14 cellular contexts compared by ENCODE assay signal in genomic region chr21:36701912-36702621, GRCh38. TPM values are rescaled to one million over a fixed set of nuclear protein-coding genes. Genes with fewer than 3 reads are reported as not detected.
DNase-seq lines count a peak whose midpoint lies in the region; ATAC-seq and TF ChIP-seq lines count a peak whose summit lies in the region.
"Had no signal": no experiment of that assay in that cellular context is flagged by ENCODE, and none has a peak within 500 bp of the region (broad histone marks: within the 10 kb centered on the region; RNA-seq: fewer than 3 reads in every experiment).

No MANE protein-coding gene starts in this region.

- H4K12ac ChIP-seq in trophoblast cell (ENCODE audit: low read depth, low read length): no peak overlapping the region

- H3K9ac ChIP-seq in endodermal cell (ENCODE audit: extremely low read depth, low read length, poor library complexity, severe bottlenecking): no peak overlapping the region
- H3K9ac ChIP-seq in trophoblast cell (ENCODE audit: low read length): no peak overlapping the region
- H3K9ac ChIP-seq: SK-N-SH had no signal

- no peak overlapping the region for H4K8ac ChIP-seq in trophoblast cell (ENCODE audit: low read depth, low read length)

- no peak overlapping the region for H3K27ac ChIP-seq in endodermal cell (ENCODE audit: low read depth, low read length)
- H3K27ac ChIP-seq in trophoblast cell (ENCODE audit: low read depth, low read length): no peak overlapping the region
- H3K27ac ChIP-seq in suprapubic skin: no peak overlapping the region
- H3K27ac ChIP-seq: hepatocyte, HL-60 had no signal

- TF ChIP-seq EP300 in suprapubic skin (IDR thresholded peaks at IDR 0.05): no peak

- TF ChIP-seq POLR2A in suprapubic skin (IDR thresholded peaks at IDR 0.05): no peak

- H3K27me3 ChIP-seq in endodermal cell (ENCODE audit: control insufficient read depth, insufficient read depth, low read length, poor library complexity, severe bottlenecking): peaks cover 98% of the 10 kb centered on the region
- peaks cover 98% of the 10 kb centered on the region for H3K27me3 ChIP-seq in trophoblast cell (ENCODE audit: insufficient read depth, low read length)
- peaks cover 100% of the 10 kb centered on the region for H3K27me3 ChIP-seq in suprapubic skin

- no peak overlapping the region for H3K4me2 ChIP-seq in trophoblast cell (ENCODE audit: low read length)

- H3K27ac Mint-ChIP-seq in IgD-negative memory B cell (peak overlapping the region in 2 of 3 donors; percentile 39 to 47), endodermal cell (no peak overlapping the region)

- no peak overlapping the region for H4K91ac ChIP-seq in trophoblast cell (ENCODE audit: low read depth, low read length)

- no peak overlapping the region for H3K4ac ChIP-seq in trophoblast cell (ENCODE audit: low read depth, low read length)

- H3K4me3 Mint-ChIP-seq in IgD-negative memory B cell: peak overlapping the region in 1 of 4 donors; percentile 73
- H3K4me3 Mint-ChIP-seq in endodermal cell: peak overlapping the region; percentile 13

- H3K4me3 ChIP-seq in endodermal cell (ENCODE audit: low read length): no peak overlapping the region
- no peak overlapping the region for H3K4me3 ChIP-seq in trophoblast cell (ENCODE audit: low read depth, low read length)
- H3K4me3 ChIP-seq in suprapubic skin: no peak overlapping the region
- H3K4me3 ChIP-seq: hepatocyte had no signal

- H3K36me3 ChIP-seq in endodermal cell (ENCODE audit: control insufficient read depth, insufficient read depth, low read length): no peaks in the 10 kb centered on the region
- no peaks in the 10 kb centered on the region for H3K36me3 ChIP-seq in trophoblast cell (ENCODE audit: control insufficient read depth in 1 of 2, insufficient read depth in 2 of 2, low read length in 2 of 2)
- no peaks in the 10 kb centered on the region for H3K36me3 ChIP-seq in suprapubic skin

- no peak overlapping the region for H2AFZ ChIP-seq in trophoblast cell (ENCODE audit: insufficient read depth, low read length, poor library complexity)
- H2AFZ ChIP-seq: hepatocyte had no signal

- H3K79me1 ChIP-seq in trophoblast cell (ENCODE audit: low read length): no peaks in the 10 kb centered on the region

- H3K4me1 Mint-ChIP-seq in IgD-negative memory B cell: peaks cover 0 to 19% (median 9%) of the 10 kb centered on the region in 3 donors
- peaks cover 28% of the 10 kb centered on the region for H3K4me1 Mint-ChIP-seq in endodermal cell

- no peak overlapping the region for H2AK5ac ChIP-seq in trophoblast cell (ENCODE audit: low read length)

- H3K79me2 ChIP-seq in trophoblast cell (ENCODE audit: control insufficient read depth, insufficient read depth, low read length, poor library complexity): no peaks in the 10 kb centered on the region
- H3K79me2 ChIP-seq: hepatocyte had no signal

- H3K4me1 ChIP-seq in endodermal cell (ENCODE audit: control insufficient read depth, insufficient read depth, low read length): peaks cover 5% of the 10 kb centered on the region
- H3K4me1 ChIP-seq in trophoblast cell (ENCODE audit: control insufficient read depth in 1 of 2, insufficient read depth in 2 of 2, low read length in 2 of 2): peaks cover 12 to 21% of the 10 kb centered on the region in 2 experiments
- peaks cover 71% of the 10 kb centered on the region for H3K4me1 ChIP-seq in suprapubic skin

- no peak for ATAC-seq in HG02610 (IDR thresholded peaks at IDR 0.05; ENCODE audit: unreplicated experiment)

- DNase-seq in ELR (ENCODE audit: low read depth) (peak; percentile 73), endodermal cell (peak; percentile 67), trophoblast cell (peak; percentile 36 to 63), inferior parietal cortex (ENCODE audit: extremely low spot score) (no peak), suprapubic skin (ENCODE audit: low spot score in 2 of 2) (no peak)
- DNase-seq: activated CD4-positive, alpha-beta T cell treated with anti-CD3 and anti-CD28 coated beads, Interleukin-2, amount 50 U/mL, for 4 hours; effector CD4-positive, alpha-beta T cell; NCI-H748 treated with DMSO at 0.1 percent for 48 hours; small intestine had no signal

- 5 to 10% methylated on average over 8 to 19 of the region's 19 CpGs for WGBS in endodermal cell (ENCODE audit: insufficient coverage in 1 of 2, insufficient read length in 1 of 2), 2 experiments
- WGBS in trophoblast cell (ENCODE audit: extremely low coverage, insufficient coverage, insufficient read length): no CpG with 5 or more reads among the region's 19 CpGs
- WGBS in suprapubic skin: 24% methylated on average over 15 of the region's 19 CpGs

- H3K27me3 Mint-ChIP-seq in IgD-negative memory B cell (peaks cover 64% of the 10 kb centered on the region), endodermal cell (ENCODE audit: insufficient read depth) (peaks cover 98% of the 10 kb centered on the region)

- H3K9me3 ChIP-seq in endodermal cell (ENCODE audit: control insufficient read depth, low read length) (no peaks in the 10 kb centered on the region), trophoblast cell (ENCODE audit: insufficient read depth, low read depth, low read length) (peaks cover 10% of the 10 kb centered on the region), suprapubic skin (no peaks in the 10 kb centered on the region)
- H3K9me3 ChIP-seq: SK-N-SH had no signal

- H3K23ac ChIP-seq in trophoblast cell (ENCODE audit: low read length): no peak overlapping the region

- no peak overlapping the region for H2BK12ac ChIP-seq in trophoblast cell (ENCODE audit: low read length)

- H3K9me3 Mint-ChIP-seq in IgD-negative memory B cell (peaks cover 0 to 2% (median 0%) of the 10 kb centered on the region in 3 donors), endodermal cell (no peaks in the 10 kb centered on the region)

- H3K36me3 Mint-ChIP-seq in IgD-negative memory B cell (peaks cover 3% of the 10 kb centered on the region), endodermal cell (ENCODE audit: low read depth) (no peaks in the 10 kb centered on the region)

- no peak overlapping the region for H3K18ac ChIP-seq in trophoblast cell (ENCODE audit: low read length)

- TF ChIP-seq CTCF in endodermal cell (conservative IDR thresholded peaks at IDR 0.05): no peak
- TF ChIP-seq CTCF in suprapubic skin (IDR thresholded peaks at IDR 0.05): no peak

- no peak overlapping the region for H3K14ac ChIP-seq in trophoblast cell (ENCODE audit: low read length)

- no peak overlapping the region for H2BK120ac ChIP-seq in trophoblast cell (ENCODE audit: insufficient read depth, low read length, poor library complexity)

- H2BK5ac ChIP-seq in trophoblast cell (ENCODE audit: low read depth, low read length, poor library complexity): no peak overlapping the region

RNA-seq across cellular contexts. Expression of gene SIM2, which starts 3.2 kb away (rescaled TPM):
- not detected for polyA plus RNA-seq in IgD-negative memory B cell
- total RNA-seq in endodermal cell: not detected
- not detected for polyA plus RNA-seq in endodermal cell (2013, experiment 1 of 2)
- 0.04 TPM for polyA plus RNA-seq in endodermal cell (2013, experiment 2 of 2)
- 0.68 and 0.78 TPM in 2 replicates for polyA plus RNA-seq in trophoblast cell (2013)
- total RNA-seq in suprapubic skin: 1 to 10 TPM in 1 of 4 donors, not detected in 3; 1.2 TPM
- polyA plus RNA-seq: SK-N-SH had no signal

Comparison
In these comparisons a context has a peak if more than half of its experiments do, and no peak if none do; other contexts are left out.
1. DNase-seq: peak in ELR (single experiment), endodermal cell (single experiment) and trophoblast cell (2 of 2); none in inferior parietal cortex (single experiment) and suprapubic skin (0 of 2).